In genomic region chr3:138118863-138119766, GRCh38 we compare ENCODE assay signal across 1 cellular context.
TF ChIP-seq lines count a peak whose summit lies in the region.

No MANE protein-coding gene starts in this region.

TF ChIP-seq in GM12878, 131 proteins besides CTCF, POLR2A, EP300 and RAD21 (continued from another document):
- TF ChIP-seq ZNF274 (IDR thresholded peaks at IDR 0.05; ENCODE audit: insufficient read depth, insufficient read length), result no peak
